In the genomic region with DNA sequence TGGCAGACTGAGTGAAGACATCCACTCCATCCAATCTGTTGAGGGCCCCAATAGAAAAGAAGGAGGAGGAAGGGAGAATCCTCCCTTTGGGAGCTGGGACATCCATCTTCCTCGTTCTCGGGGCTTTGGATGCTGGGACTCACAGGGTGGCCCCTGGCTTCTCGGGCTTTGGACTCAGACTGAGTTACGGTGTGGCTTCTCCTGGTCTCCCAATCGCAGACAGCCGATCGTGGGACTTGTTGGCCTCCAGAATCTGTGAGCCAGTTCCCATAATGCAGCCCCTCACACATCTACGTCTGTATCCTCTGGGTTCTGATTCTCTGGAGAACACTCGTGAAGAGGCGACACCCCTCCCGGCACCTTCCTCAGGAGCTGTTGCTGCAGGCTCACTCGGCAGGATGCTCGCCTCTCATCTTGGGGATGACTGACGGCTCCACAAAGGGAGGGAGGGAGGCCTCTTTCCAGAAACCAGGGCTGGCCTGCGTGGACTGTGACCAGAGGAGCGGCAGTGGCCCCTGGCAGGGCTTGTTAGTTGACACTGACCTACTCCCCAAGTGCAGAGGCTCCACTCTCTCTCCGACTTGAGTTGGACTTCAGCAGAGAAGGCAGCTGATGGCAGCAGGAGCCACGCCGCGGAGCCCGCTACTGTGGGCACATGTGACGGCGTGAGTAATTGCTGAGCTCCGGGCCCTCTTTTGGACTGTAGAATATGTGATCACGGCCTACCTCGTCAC, we compare ENCODE assay signal across 26 cellular contexts.
"Had no signal": no experiment of that assay in that cellular context is flagged by ENCODE, and none has a peak within 500 bp of the region (broad histone marks: within the 10 kb centered on the region; RNA-seq: fewer than 3 reads in every experiment).

No MANE protein-coding gene starts in this region.

- ATAC-seq: heart right ventricle; left colon; left lung; natural killer cell; pancreas; sciatic nerve; stimulated activated memory B cell treated with anti-CD40 and anti-IgM and Interleukin-4, amounts not matched to agents 10 μg/mL and 1 μg/mL and 100 μg/mL, for 72 hours; stimulated activated naive CD8-positive, alpha-beta T cell treated with anti-CD3 and anti-CD28 coated beads, Interleukin-15, amount 100 ng/mL, for 72 hours had no signal

- DNase-seq: heart right ventricle; left colon; mesendoderm; naive B cell; natural killer cell; nephron progenitor cell; nucleus accumbens; pancreas; spleen; stimulated activated CD4-positive, alpha-beta T cell treated with anti-CD3 and anti-CD28 coated beads, Interleukin-4, amount 100 ng/mL, for 24 hours; stimulated activated CD8-positive, alpha-beta memory T cell treated with anti-CD3 and anti-CD28 coated beads, Interleukin-4, amount 100 ng/mL, for 48 hours; stimulated activated naive CD4-positive, alpha-beta T cell treated with Interleukin-2 at 50 U/mL for 16 hours; stimulated activated naive CD8-positive, alpha-beta T cell treated with anti-CD3 and anti-CD28 coated beads, Interleukin-15, amount 100 ng/mL, for 72 hours; substantia nigra; thyroid gland; transverse colon had no signal

- H3K27ac ChIP-seq: heart right ventricle, hepatocyte, left lung, pancreas, prostate gland, skin epidermis, spleen, thyroid gland, transverse colon, upper lobe of left lung, vagina had no signal

- H3K4me1 ChIP-seq: left lung, pancreas, prostate gland, transverse colon, vagina had no signal

- H2AFZ ChIP-seq: hepatocyte had no signal

- FAIRE-seq: keratinocyte, pancreas had no signal

- H3K27me3 ChIP-seq: hepatocyte, pancreas, thyroid gland, upper lobe of left lung, vagina had no signal

- H3K9me3 ChIP-seq: heart right ventricle, left lung, pancreas, prostate gland, spleen, thyroid gland, transverse colon, upper lobe of left lung, vagina had no signal

- H3K4me3 ChIP-seq: heart right ventricle, hepatocyte, left lung, lung, pancreas, prostate gland, skin epidermis, spleen, thyroid gland, transverse colon, upper lobe of left lung, vagina had no signal

- H3K36me3 ChIP-seq: heart right ventricle, left lung, pancreas, prostate gland, spleen, thyroid gland, transverse colon, vagina had no signal

- H3K79me2 ChIP-seq: hepatocyte had no signal

- H3K4me2 ChIP-seq: hepatocyte had no signal
